In genomic region chr10:74175510-74176379, GRCh38 we compare ENCODE assay signal across 8 cellular contexts. TPM values are rescaled to one million over a fixed set of nuclear protein-coding genes. Genes with fewer than 3 reads are reported as not detected.
DNase-seq lines count a peak whose midpoint lies in the region; ATAC-seq and TF ChIP-seq lines count a peak whose summit lies in the region.

No MANE protein-coding gene starts in this region.

- no peak for TF ChIP-seq CTCF in kidney epithelial cell (IDR thresholded peaks at IDR 0.05; ENCODE audit: insufficient read depth, low read length, poor library complexity, severe bottlenecking)
- TF ChIP-seq CTCF in testis (IDR thresholded peaks at IDR 0.05): no peak

- no peaks in the 10 kb centered on the region for H3K9me3 Mint-ChIP-seq in activated CD4-positive, alpha-beta T cell treated with anti-CD3 and anti-CD28 coated beads, Interleukin-2, amount 10 ng/mL, durations not matched to agents 7 days and 5 days
- H3K9me3 Mint-ChIP-seq in activated naive CD8-positive, alpha-beta T cell treated with anti-CD3 and anti-CD28 coated beads for 36 hours: no peaks in the 10 kb centered on the region

- H3K36me3 ChIP-seq in kidney epithelial cell (ENCODE audit: control insufficient read depth, insufficient read depth, low read length): no peaks in the 10 kb centered on the region
- no peaks in the 10 kb centered on the region for H3K36me3 ChIP-seq in testis (ENCODE audit: low read depth, missing control alignments)

- CTCF ChIA-PET in activated CD4-positive, alpha-beta T cell treated with anti-CD3 and anti-CD28 coated beads, Interleukin-2, amount 10 ng/mL, durations not matched to agents 7 days and 5 days (lab: Charles Lee): interaction anchor here (0.8 to 1.2 kb wide), 3 partner anchors 9 to 18 kb away, joined by 3 read pairs; no protein-coding TSS in a partner anchor

- peak overlapping the region; percentile 84 to 89 for H3K27ac ChIP-seq in testis

- peaks cover 34% of the 10 kb centered on the region for H3K4me1 Mint-ChIP-seq in activated CD4-positive, alpha-beta T cell treated with anti-CD3 and anti-CD28 coated beads, Interleukin-2, amount 10 ng/mL, durations not matched to agents 7 days and 5 days
- peaks cover 28% of the 10 kb centered on the region for H3K4me1 Mint-ChIP-seq in activated naive CD8-positive, alpha-beta T cell treated with anti-CD3 and anti-CD28 coated beads for 36 hours

- ATAC-seq in HG02588 (IDR thresholded peaks at IDR 0.05; ENCODE audit: unreplicated experiment): no peak

- intact Hi-C loops in testis (cut with DNase I; ENCODE audit: low total_unique reads): no loop called here

- peak overlapping the region; percentile 98 for H3K27ac Mint-ChIP-seq in activated CD4-positive, alpha-beta T cell treated with anti-CD3 and anti-CD28 coated beads, Interleukin-2, amount 10 ng/mL, durations not matched to agents 7 days and 5 days
- H3K27ac Mint-ChIP-seq in activated naive CD8-positive, alpha-beta T cell treated with anti-CD3 and anti-CD28 coated beads for 36 hours: peak overlapping the region; percentile 96

- no peaks in the 10 kb centered on the region for H3K9me3 ChIP-seq in testis

- WGBS in testis, 2 donors: 18 to 21% methylated on average over 10 of the region's 10 CpGs

- H3K27me3 Mint-ChIP-seq in activated CD4-positive, alpha-beta T cell treated with anti-CD3 and anti-CD28 coated beads, Interleukin-2, amount 10 ng/mL, durations not matched to agents 7 days and 5 days: no peaks in the 10 kb centered on the region
- H3K27me3 Mint-ChIP-seq in activated naive CD8-positive, alpha-beta T cell treated with anti-CD3 and anti-CD28 coated beads for 36 hours: no peaks in the 10 kb centered on the region

- H3K4me3 ChIP-seq in kidney epithelial cell (ENCODE audit: low read depth, low read length) (peak overlapping the region; percentile 56), testis (peak overlapping the region; percentile 77 to 83)

- no peaks in the 10 kb centered on the region for H3K4me1 ChIP-seq in testis

- peak overlapping the region; percentile 89 for H3K4me3 Mint-ChIP-seq in activated CD4-positive, alpha-beta T cell treated with anti-CD3 and anti-CD28 coated beads, Interleukin-2, amount 10 ng/mL, durations not matched to agents 7 days and 5 days
- peak overlapping the region; percentile 91 for H3K4me3 Mint-ChIP-seq in activated naive CD8-positive, alpha-beta T cell treated with anti-CD3 and anti-CD28 coated beads for 36 hours

- H3K27me3 ChIP-seq in kidney epithelial cell (ENCODE audit: control insufficient read depth, insufficient read depth, low read length) (no peaks in the 10 kb centered on the region), testis (no peaks in the 10 kb centered on the region)

- no peak for TF ChIP-seq POLR2A in testis (IDR thresholded peaks at IDR 0.05)

- H3K36me3 Mint-ChIP-seq in activated CD4-positive, alpha-beta T cell treated with anti-CD3 and anti-CD28 coated beads, Interleukin-2, amount 10 ng/mL, durations not matched to agents 7 days and 5 days (ENCODE audit: low read depth): peaks cover 6% of the 10 kb centered on the region
- peaks cover 15% of the 10 kb centered on the region for H3K36me3 Mint-ChIP-seq in activated naive CD8-positive, alpha-beta T cell treated with anti-CD3 and anti-CD28 coated beads for 36 hours

- POLR2A ChIA-PET in activated CD4-positive, alpha-beta T cell treated with anti-CD3 and anti-CD28 coated beads, Interleukin-2, amount 10 ng/mL, durations not matched to agents 7 days and 5 days (lab: Charles Lee): interaction anchor here (0.6 kb wide), 1 partner anchor 14 kb away, joined by 4 read pairs; no protein-coding TSS in a partner anchor

- DNase-seq in activated CD4-positive, alpha-beta T cell treated with anti-CD3 and anti-CD28 coated beads, Interleukin-2, amount 10 ng/mL, durations not matched to agents 7 days and 5 days: no peak
- DNase-seq in activated CD4-positive, alpha-beta T cell treated with anti-CD3 and anti-CD28 coated beads, Interleukin-2, amount 50 U/mL, for 48 hours: no peak
- no peak for DNase-seq in activated naive CD8-positive, alpha-beta T cell treated with anti-CD3 and anti-CD28 coated beads for 36 hours
- no peak for DNase-seq in kidney epithelial cell (ENCODE audit: low read depth)
- no peak for DNase-seq in testis
- no peak for DNase-seq in globus pallidus (ENCODE audit: low spot score)
- DNase-seq in SW 1271 (lab: John Stamatoyannopoulos, UW): no peak

RNA-seq across cellular contexts. Expression of gene ADK, which starts 24.7 kb away (rescaled TPM):
- 10 to 100 TPM; 36.8 to 38.5 TPM for total RNA-seq in activated CD4-positive, alpha-beta T cell treated with anti-CD3 and anti-CD28 coated beads, Interleukin-2, amount 10 ng/mL, durations not matched to agents 7 days and 5 days
- total RNA-seq in activated naive CD8-positive, alpha-beta T cell treated with anti-CD3 and anti-CD28 coated beads for 36 hours: 10 to 100 TPM; 56.5 to 57.4 TPM
- total RNA-seq in kidney epithelial cell: 35.5 and 43.6 TPM in 2 replicates
- 10 to 100 TPM; 55.3 to 61.8 TPM for total RNA-seq in testis
- 23.3 TPM for polyA plus RNA-seq in testis (ENCODE audit: insufficient read depth, low read depth, low replicate concordance)

RNA-seq across cellular contexts. Expression of gene AP3M1, which starts 25.1 kb away (rescaled TPM):
- 10 to 100 TPM; 42.0 to 50.5 TPM for total RNA-seq in activated CD4-positive, alpha-beta T cell treated with anti-CD3 and anti-CD28 coated beads, Interleukin-2, amount 10 ng/mL, durations not matched to agents 7 days and 5 days
- total RNA-seq in activated naive CD8-positive, alpha-beta T cell treated with anti-CD3 and anti-CD28 coated beads for 36 hours: 10 to 100 TPM; 45.4 to 46.4 TPM
- total RNA-seq in kidney epithelial cell (30.5 and 31.0 TPM in 2 replicates), testis (10 to 100 TPM; 38.6 to 44.4 TPM)
- 32.0 TPM for polyA plus RNA-seq in testis (ENCODE audit: insufficient read depth, low read depth, low replicate concordance)
